ENCODE assay signal across 8 cellular contexts in genomic region chr9:92328225-92328624, GRCh38. TPM values are rescaled to one million over a fixed set of nuclear protein-coding genes. Genes with fewer than 3 reads are reported as not detected.
DNase-seq lines count a peak whose midpoint lies in the region; ATAC-seq and TF ChIP-seq lines count a peak whose summit lies in the region.

No MANE protein-coding gene starts in this region.

- H3K4me2 ChIP-seq in mesendoderm (ENCODE audit: low read length), result no peak overlapping the region

- WGBS in mesendoderm (ENCODE audit: extremely low coverage, insufficient coverage, low lambda C conversion rate), result no CpG with 5 or more reads among the region's 2 CpGs

- TF ChIP-seq CTCF in LNCAP (IDR thresholded peaks at IDR 0.05), result peak; percentile 33; the same call in 1 of the 2 replicates
- TF ChIP-seq CTCF in VCaP (conservative IDR thresholded peaks at IDR 0.05), result peak; percentile 29
- no peak for TF ChIP-seq CTCF in upper lobe of right lung (IDR thresholded peaks at IDR 0.05)

- no peak overlapping the region for H4K5ac ChIP-seq in mesendoderm (ENCODE audit: low read length)

- H3K4me3 ChIP-seq in mesendoderm (ENCODE audit: low read length), result no peak overlapping the region
- no peak overlapping the region for H3K4me3 ChIP-seq in upper lobe of right lung

- no peak overlapping the region for H2BK5ac ChIP-seq in mesendoderm (ENCODE audit: low read length)

- no peak for ATAC-seq in upper lobe of right lung

- H3K27ac ChIP-seq in VCaP (peak overlapping the region; percentile 96), mesendoderm (ENCODE audit: low read depth, low read length) (no peak overlapping the region), upper lobe of right lung (no peak overlapping the region)

- H3K9ac ChIP-seq in mesendoderm (ENCODE audit: low read length), result no peak overlapping the region

- intact Hi-C loops in upper lobe of right lung (cut with DNase I), result loop anchor here (10.0 kb wide), 1 partner anchor 327 kb away; no protein-coding TSS in a partner anchor

- no peak overlapping the region for H2BK120ac ChIP-seq in mesendoderm (ENCODE audit: low read depth, low read length)

- H3K9me3 ChIP-seq in upper lobe of right lung, result no peaks in the 10 kb centered on the region

- no peak overlapping the region for H2BK15ac ChIP-seq in mesendoderm (replicated peaks; ENCODE audit: low read depth)

- no peak overlapping the region for H3K18ac ChIP-seq in mesendoderm (ENCODE audit: low read length)

- H2AK5ac ChIP-seq in mesendoderm (ENCODE audit: low read length), result no peak overlapping the region

- H3K4ac ChIP-seq in mesendoderm (ENCODE audit: low read depth, low read length), result no peak overlapping the region

- no peak overlapping the region for H3K56ac ChIP-seq in mesendoderm (ENCODE audit: low read length)

- no peaks in the 10 kb centered on the region for H3K27me3 ChIP-seq in mesendoderm (ENCODE audit: insufficient read depth, low read length, poor library complexity)
- no peaks in the 10 kb centered on the region for H3K27me3 ChIP-seq in upper lobe of right lung

- no peak overlapping the region for H4K8ac ChIP-seq in mesendoderm (ENCODE audit: low read depth, low read length)

- H3K4me1 ChIP-seq in mesendoderm (ENCODE audit: control insufficient read depth, low read depth, low read length) (no peaks in the 10 kb centered on the region), upper lobe of right lung (peaks cover 20% of the 10 kb centered on the region)

- no peaks in the 10 kb centered on the region for H3K36me3 ChIP-seq in mesendoderm (ENCODE audit: control insufficient read depth, insufficient read depth, low read length)
- H3K36me3 ChIP-seq in upper lobe of right lung, result peaks cover under 1% of the 10 kb centered on the region

- DNase-seq in Daoy (ENCODE audit: low read depth) (peak; percentile 41), mesendoderm (peak; percentile 50), T-helper 1 cell (no peak), medulla oblongata (ENCODE audit: extremely low spot score) (no peak), upper lobe of right lung (no peak)
- no peak for DNase-seq in activated CD4-positive, CD25-positive, alpha-beta regulatory T cell treated with anti-CD3 and anti-CD28 coated beads, Interleukin-2, amount 50 U/mL, for 72 hours

- peaks cover 2% of the 10 kb centered on the region for H3K79me1 ChIP-seq in mesendoderm (ENCODE audit: low read length)

- no peak overlapping the region for H3K23ac ChIP-seq in mesendoderm (ENCODE audit: low read length)

- H3K79me2 ChIP-seq in mesendoderm (ENCODE audit: control insufficient read depth, insufficient read depth, low read length), result peaks cover 11% of the 10 kb centered on the region

RNA-seq across cellular contexts. Expression of gene CENPP, which starts 2.5 kb away (rescaled TPM):
- 7.6 and 12.7 TPM in 2 replicates for total RNA-seq in Daoy (2014; rRNA removed; shearing (Covaris generic))
- polyA plus RNA-seq in mesendoderm (2013, experiment 1 of 2), result 11.8 TPM
- 11.4 TPM for polyA plus RNA-seq in mesendoderm (2013, experiment 2 of 2)
- total RNA-seq in upper lobe of right lung, result 4.0 TPM

RNA-seq across cellular contexts. Expression of gene NOL8, which starts 3.1 kb away (rescaled TPM):
- total RNA-seq in Daoy (2014; rRNA removed; shearing (Covaris generic)), result 31.9 and 44.3 TPM in 2 replicates
- 35.0 TPM for polyA plus RNA-seq in mesendoderm (2013, experiment 1 of 2)
- polyA plus RNA-seq in mesendoderm (2013, experiment 2 of 2), result 35.1 TPM
- total RNA-seq in upper lobe of right lung, result 34.2 TPM

RNA-seq across cellular contexts. Expression of gene IARS1, which starts 34.7 kb away (rescaled TPM):
- total RNA-seq in Daoy (2014; rRNA removed; shearing (Covaris generic)), result 275 and 302 TPM in 2 replicates
- 147 TPM for polyA plus RNA-seq in mesendoderm (2013, experiment 1 of 2)
- 141 TPM for polyA plus RNA-seq in mesendoderm (2013, experiment 2 of 2)
- total RNA-seq in upper lobe of right lung, result 83.9 TPM

Comparison
In these comparisons a context has a peak if more than half of its experiments do, and no peak if none do; other contexts are left out.
1. DNase-seq: peak in Daoy (single experiment) and mesendoderm (single experiment); none in activated CD4-positive, CD25-positive, alpha-beta regulatory T cell treated with anti-CD3 and anti-CD28 coated beads, Interleukin-2, amount 50 U/mL, for 72 hours (single experiment), T-helper 1 cell (0 of 5), medulla oblongata (single experiment) and upper lobe of right lung (single experiment).